In the genomic region with DNA sequence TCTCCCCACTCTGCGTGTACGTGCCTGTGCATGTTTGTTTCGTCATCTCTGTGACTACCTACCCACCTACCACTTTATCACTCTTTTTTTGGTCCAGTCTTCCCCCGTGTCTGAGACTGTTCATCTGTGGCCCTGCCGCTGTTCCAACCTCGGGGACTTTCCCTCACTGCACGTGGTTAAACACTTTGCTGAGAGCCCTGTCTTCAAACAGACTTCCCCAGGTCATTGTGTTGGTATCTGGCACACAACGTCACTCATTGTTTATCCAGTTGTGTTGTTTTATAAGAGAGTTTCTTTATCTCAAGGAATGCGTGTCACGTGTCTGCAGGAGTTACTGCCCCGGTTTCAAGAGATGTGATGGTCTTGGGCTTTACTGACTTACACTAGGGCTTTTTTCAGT, we compare ENCODE assay signal across 11 cellular contexts.
DNase-seq lines count a peak whose midpoint lies in the region; ATAC-seq and TF ChIP-seq lines count a peak whose summit lies in the region.
"Had no signal": no experiment of that assay in that cellular context is flagged by ENCODE, and none has a peak within 500 bp of the region (broad histone marks: within the 10 kb centered on the region; RNA-seq: fewer than 3 reads in every experiment).

No MANE protein-coding gene starts in this region.

- peak overlapping the region; percentile 74 for H3K27ac Mint-ChIP-seq in neural crest cell (ENCODE audit: unreplicated experiment)
- H3K27ac Mint-ChIP-seq: CD14-positive monocyte; stimulated activated naive CD8-positive, alpha-beta T cell treated with anti-CD3 and anti-CD28 coated beads, Interleukin-15, amount 100 ng/mL, for 72 hours had no signal

- no peaks in the 10 kb centered on the region for H3K9me3 ChIP-seq in mucosa of descending colon

- DNase-seq in GM12865 (ENCODE audit: low read depth) (peak; percentile 3), coronary artery (ENCODE audit: low spot score) (no peak), neural crest cell (ENCODE audit: low read depth, low spot score) (no peak), NCI-H2171 (lab: John Stamatoyannopoulos, UW) (no peak), mucosa of descending colon (no peak), NK-92 (lab: John Stamatoyannopoulos, UW; ENCODE audit: unreplicated experiment) (no peak)
- DNase-seq: activated T-cell treated with anti-CD3 and anti-CD28 coated beads, Interleukin-2, amount 50 U/mL, for 48 hours had no signal

- no peaks in the 10 kb centered on the region for H3K36me3 Mint-ChIP-seq in neural crest cell (ENCODE audit: low read depth)
- H3K36me3 Mint-ChIP-seq: CD14-positive monocyte had no signal

- ATAC-seq in HG02885 (IDR thresholded peaks at IDR 0.05; ENCODE audit: poor library complexity, unreplicated experiment) (peak; percentile 85), HG03135 (IDR thresholded peaks at IDR 0.05; ENCODE audit: unreplicated experiment) (no peak), mucosa of descending colon (no peak)
- ATAC-seq: stimulated activated naive CD8-positive, alpha-beta T cell treated with anti-CD3 and anti-CD28 coated beads, Interleukin-15, amount 100 ng/mL, for 72 hours had no signal

- no peaks in the 10 kb centered on the region for H3K4me1 ChIP-seq in mucosa of descending colon (ENCODE audit: low read depth)

- H3K9me3 Mint-ChIP-seq in neural crest cell = no peaks in the 10 kb centered on the region
- H3K9me3 Mint-ChIP-seq: CD14-positive monocyte; stimulated activated naive CD8-positive, alpha-beta T cell treated with anti-CD3 and anti-CD28 coated beads, Interleukin-15, amount 100 ng/mL, for 72 hours had no signal

- H3K4me3 ChIP-seq in GM12865 (ENCODE audit: low read depth, low read length) = no peak overlapping the region
- no peak overlapping the region for H3K4me3 ChIP-seq in coronary artery
- no peak overlapping the region for H3K4me3 ChIP-seq in mucosa of descending colon

- intact Hi-C loops in mucosa of descending colon (cut with DNase I, micrococcal nuclease) = no loop called here

- peak overlapping the region; percentile 84 to 95 for H3K27ac ChIP-seq in coronary artery

- H3K36me3 ChIP-seq in mucosa of descending colon (ENCODE audit: low read depth) = no peaks in the 10 kb centered on the region

- H3K27me3 Mint-ChIP-seq in neural crest cell (ENCODE audit: low read depth) = no peaks in the 10 kb centered on the region
- H3K27me3 Mint-ChIP-seq: stimulated activated naive CD8-positive, alpha-beta T cell treated with anti-CD3 and anti-CD28 coated beads, Interleukin-15, amount 100 ng/mL, for 72 hours had no signal

- H3K4me1 Mint-ChIP-seq in neural crest cell = peaks cover 6% of the 10 kb centered on the region

- TF ChIP-seq CTCF in GM12865 (IDR thresholded peaks at IDR 0.05; ENCODE audit: insufficient read depth, low read depth, low read length, missing control alignments) = no peak
- TF ChIP-seq CTCF in coronary artery (IDR thresholded peaks at IDR 0.05) = no peak
- no peak for TF ChIP-seq CTCF in neural crest cell (conservative IDR thresholded peaks at IDR 0.05)
- TF ChIP-seq CTCF in mucosa of descending colon (IDR thresholded peaks at IDR 0.05) = no peak

- H3K4me3 Mint-ChIP-seq in neural crest cell = no peak overlapping the region
- H3K4me3 Mint-ChIP-seq: CD14-positive monocyte; stimulated activated naive CD8-positive, alpha-beta T cell treated with anti-CD3 and anti-CD28 coated beads, Interleukin-15, amount 100 ng/mL, for 72 hours had no signal
